ENCODE assay signal across 6 cellular contexts in genomic region chr19:58326501-58326913, GRCh38. TPM values are rescaled to one million over a fixed set of nuclear protein-coding genes. Genes with fewer than 3 reads are reported as not detected.
DNase-seq lines count a peak whose midpoint lies in the region; ATAC-seq, FAIRE-seq and TF ChIP-seq lines count a peak whose summit lies in the region.

No MANE protein-coding gene starts in this region.

- H3K36me3 ChIP-seq in Panc1 (ENCODE audit: control insufficient read depth, insufficient read depth, low read length), result no peaks in the 10 kb centered on the region; the same call in 1 of the 2 replicates
- peaks cover 5 to 8% of the 10 kb centered on the region in 2 experiments for H3K36me3 ChIP-seq in keratinocyte (ENCODE audit: control insufficient read depth in 2 of 2, extremely low read depth in 1 of 2, insufficient read depth in 2 of 2, low read length in 2 of 2)

- H3K4me2 ChIP-seq in A549 (peak overlapping the region; percentile 93), keratinocyte (ENCODE audit: control insufficient read depth, extremely low read depth, insufficient read depth, low read depth, low read length) (peak overlapping the region; percentile 93)

- no peaks in the 10 kb centered on the region for H3K27me3 ChIP-seq in Panc1 (ENCODE audit: control insufficient read depth, insufficient read depth, low read length)
- H3K27me3 ChIP-seq in keratinocyte (ENCODE audit: control insufficient read depth, extremely low read depth, insufficient read depth, low read length), result no peaks in the 10 kb centered on the region

- TF ChIP-seq CTCF in A549 (IDR thresholded peaks at IDR 0.05), result no peak
- TF ChIP-seq CTCF in Panc1 (IDR thresholded peaks at IDR 0.05), result no peak
- no peak for TF ChIP-seq CTCF in keratinocyte (optimal IDR thresholded peaks at IDR 0.05 in 1 of 3, IDR thresholded peaks at IDR 0.05 in 1 of 3, conservative IDR thresholded peaks at IDR 0.05 in 1 of 3; ENCODE audit: extremely low read depth in 1 of 3, insufficient read depth in 2 of 3, low read length in 3 of 3)

- H3K9me1 ChIP-seq in keratinocyte (ENCODE audit: control insufficient read depth, extremely low read depth, insufficient read depth, low read length), result peaks cover 2% of the 10 kb centered on the region

- peak overlapping the region; percentile 69 for H3K4me3 ChIP-seq in A549
- H3K4me3 ChIP-seq in Panc1 (ENCODE audit: low read depth in 2 of 2, low read length in 2 of 2), result peak overlapping the region; percentile 74 to 89
- peak overlapping the region; percentile 82 to 86 (median 83) for H3K4me3 ChIP-seq in keratinocyte (ENCODE audit: control insufficient read depth in 2 of 3, extremely low read depth in 1 of 3, insufficient read depth in 2 of 3, low read depth in 1 of 3, low read length in 3 of 3)

- no peak for FAIRE-seq in A549 (lab: Jason Lieb, UNC)
- no peak for FAIRE-seq in keratinocyte (lab: Jason Lieb, UNC)

- H4K20me1 ChIP-seq in keratinocyte (ENCODE audit: control insufficient read depth, extremely low read depth, insufficient read depth, low read length), result no peaks in the 10 kb centered on the region

- H3K79me2 ChIP-seq in keratinocyte (ENCODE audit: control insufficient read depth, insufficient read depth, low read length), result peaks cover 43% of the 10 kb centered on the region

- POLR2A ChIA-PET in A549 (lab: Yijun Ruan, JAX) (interaction anchor here (0.6 to 1.3 kb wide), 10 partner anchors 9 to 644 kb away, joined by 3 to 41 read pairs (median 6); partner anchors contain the start of genes ERVK3-1, ZBTB45, ZNF274 and ZNF497), Panc1 (lab: Charles Lee) (interaction anchor here (0.6 kb wide), 1 partner anchor 1356 kb away, joined by 5 read pairs; no protein-coding TSS in a partner anchor)

- ATAC-seq in A549 (peak; percentile 59), Panc1 (peak; percentile 50), GM19463 (IDR thresholded peaks at IDR 0.05; ENCODE audit: unreplicated experiment) (no peak), HG03460 (IDR thresholded peaks at IDR 0.05; ENCODE audit: unreplicated experiment) (no peak)

- BruUV-seq in Panc1 (replicated peaks; lab: Mats Ljungman, UMichigan), result no TSS peak

- CTCF ChIA-PET in A549 (lab: Yijun Ruan, JAX) (interaction anchor here (0.6 to 1.6 kb wide), 4 partner anchors 9 to 21 kb away, joined by 3 to 7 read pairs (median 3); partner anchors contain the start of gene ERVK3-1), Panc1 (lab: Charles Lee) (interaction anchor here (0.7 to 1.0 kb wide), 2 partner anchors 156 to 233 kb away, joined by 3 to 6 read pairs; no protein-coding TSS in a partner anchor)

- intact Hi-C loops in Panc1 (cut with micrococcal nuclease; ENCODE audit: unreplicated experiment), result loop anchor here (5.0 kb wide), 1 partner anchor 61 kb away; the partner anchor contains the start of gene RPS5

- TF ChIP-seq POLR2A in A549 (IDR thresholded peaks at IDR 0.05; ENCODE audit: low read length), result no peak

- DNase-seq in A549 (ENCODE audit: low read depth in 1 of 2, low spot score in 1 of 2) (no peak), Panc1 (ENCODE audit: low read depth, low spot score) (no peak), keratinocyte (ENCODE audit: low read depth, low spot score) (no peak), pons (ENCODE audit: low spot score) (no peak)

- no peak for TF ChIP-seq EP300 in A549 (IDR thresholded peaks at IDR 0.05)

- no peak for TF ChIP-seq RAD21 in A549 (conservative IDR thresholded peaks at IDR 0.05 in 1 of 2, IDR thresholded peaks at IDR 0.05 in 1 of 2)

- H3K27ac ChIP-seq in A549, result peak overlapping the region; percentile 88 to 95
- H3K27ac ChIP-seq in Panc1 (ENCODE audit: low read length), result peak overlapping the region; percentile 90
- peak overlapping the region; percentile 85 for H3K27ac ChIP-seq in keratinocyte (ENCODE audit: control insufficient read depth, insufficient read depth, low read length)

- H2AFZ ChIP-seq in keratinocyte (ENCODE audit: control insufficient read depth, low read length), result peak overlapping the region; percentile 100

- dilution Hi-C loops in keratinocyte (cut with MboI; ENCODE audit: extremely low pct_ligation_motif_present, low sequenced_read_pairs), result no loop called here

- H3K4me1 ChIP-seq in A549, result peaks cover 13% of the 10 kb centered on the region; the same call in 2 of the 3 replicates
- H3K4me1 ChIP-seq in Panc1 (ENCODE audit: control insufficient read depth, insufficient read depth, low read length), result peaks cover 23% of the 10 kb centered on the region
- H3K4me1 ChIP-seq in keratinocyte (ENCODE audit: control insufficient read depth, extremely low read depth, insufficient read depth, low read length), result peaks cover 28% of the 10 kb centered on the region

- in situ Hi-C loops in Panc1 (cut with HindIII; ENCODE audit: low pct_unique_long_range_greater_than_20kb, low sequenced_read_pairs), result no loop called here

- peaks cover 15% of the 10 kb centered on the region; the same call in 1 of the 3 replicates for H3K9me3 ChIP-seq in A549
- H3K9me3 ChIP-seq in Panc1 (ENCODE audit: control insufficient read depth, insufficient read depth, low read depth, low read length), result no peaks in the 10 kb centered on the region
- no peaks in the 10 kb centered on the region for H3K9me3 ChIP-seq in keratinocyte (ENCODE audit: control insufficient read depth, low read depth, low read length)

- peak overlapping the region; percentile 94 for H3K9ac ChIP-seq in keratinocyte (ENCODE audit: control insufficient read depth, extremely low read depth, insufficient read depth, low read length)

- 4% methylated on average over 9 of the region's 9 CpGs for WGBS in A549 (ENCODE audit: missing lambda C conversion rate)

RNA-seq across cellular contexts. Expression of gene ZSCAN22, which starts 0.3 kb away (rescaled TPM):
- 4.4 and 5.3 TPM in 2 replicates for polyA plus RNA-seq in A549 (2011; rRNA removed)
- polyA plus RNA-seq in A549 (2012; cell fraction: cytosol; rRNA removed), result 2.1 and 2.5 TPM in 2 replicates
- polyA plus RNA-seq in A549 (2012; cell fraction: nucleus; rRNA removed), result 3.0 and 3.6 TPM in 2 replicates
- 2.0 to 2.2 TPM (median 2.0 TPM) in 3 replicates for polyA plus RNA-seq in A549 (2017; fragmentation: RNase III; extraction: RNeasy Plus Mini Kit Qiagen cat#74134 plus additional on column Dnase treatment)
- polyA minus RNA-seq in A549 (2011; rRNA and poly(A)+ RNA removed), result 12.4 and 12.9 TPM in 2 replicates
- 6.6 TPM for total RNA-seq in Panc1 (2021; ENCODE audit: unreplicated experiment)
- polyA plus RNA-seq in Panc1 (2012; ENCODE audit: insufficient read length), result 3.2 TPM
- polyA plus RNA-seq in keratinocyte, result 2.5 to 3.4 TPM (median 2.8 TPM) in 3 replicates
- 0.54 TPM for polyA plus RNA-seq in keratinocyte (2011; ENCODE audit: low read depth)
- polyA plus RNA-seq in keratinocyte (2011; cell fraction: cytosol; rRNA removed), result 1.5 and 2.0 TPM in 2 replicates
- 4.6 and 4.9 TPM in 2 replicates for polyA plus RNA-seq in keratinocyte (2011; cell fraction: nucleus; rRNA removed)
- 1.6 and 1.8 TPM in 2 replicates for polyA plus RNA-seq in keratinocyte (2012; ENCODE audit: low replicate concordance)
- 4.1 to 7.2 TPM (median 6.2 TPM) in 3 replicates for polyA minus RNA-seq in keratinocyte
- polyA minus RNA-seq in keratinocyte (2011; cell fraction: cytosol; rRNA and poly(A)+ RNA removed), result 2.7 TPM
- 3.1 and 5.0 TPM in 2 replicates for polyA minus RNA-seq in keratinocyte (2011; cell fraction: nucleus; rRNA and poly(A)+ RNA removed)

RNA-seq across cellular contexts. Expression of gene ERVK3-1, which starts 21.3 kb away (rescaled TPM):
- polyA plus RNA-seq in A549 (2011; rRNA removed), result 112 and 142 TPM in 2 replicates
- 68.7 and 76.9 TPM in 2 replicates for polyA plus RNA-seq in A549 (2012; cell fraction: cytosol; rRNA removed)
- 90.0 and 131 TPM in 2 replicates for polyA plus RNA-seq in A549 (2012; cell fraction: nucleus; rRNA removed)
- 104 to 126 TPM (median 109 TPM) in 3 replicates for polyA plus RNA-seq in A549 (2017; fragmentation: RNase III; extraction: RNeasy Plus Mini Kit Qiagen cat#74134 plus additional on column Dnase treatment)
- polyA minus RNA-seq in A549 (2011; rRNA and poly(A)+ RNA removed), result 53.7 and 56.4 TPM in 2 replicates
- 84.0 TPM for total RNA-seq in Panc1 (2021; ENCODE audit: unreplicated experiment)
- polyA plus RNA-seq in Panc1 (2012; ENCODE audit: insufficient read length), result 93.9 TPM
- 42.5 to 48.6 TPM (median 44.8 TPM) in 3 replicates for polyA plus RNA-seq in keratinocyte
- 95.8 TPM for polyA plus RNA-seq in keratinocyte (2011; ENCODE audit: low read depth)
- polyA plus RNA-seq in keratinocyte (2011; cell fraction: cytosol; rRNA removed), result 31.4 and 34.7 TPM in 2 replicates
- 67.3 and 77.7 TPM in 2 replicates for polyA plus RNA-seq in keratinocyte (2011; cell fraction: nucleus; rRNA removed)
- 38.3 and 47.8 TPM in 2 replicates for polyA plus RNA-seq in keratinocyte (2012; ENCODE audit: low replicate concordance)
- polyA minus RNA-seq in keratinocyte, result 16.5 to 24.7 TPM (median 22.6 TPM) in 3 replicates
- 7.3 TPM for polyA minus RNA-seq in keratinocyte (2011; cell fraction: cytosol; rRNA and poly(A)+ RNA removed)
- 14.1 and 17.4 TPM in 2 replicates for polyA minus RNA-seq in keratinocyte (2011; cell fraction: nucleus; rRNA and poly(A)+ RNA removed)

RNA-seq across cellular contexts. Expression of gene A1BG, which starts 26.8 kb away (rescaled TPM):
- polyA plus RNA-seq in A549 (2011; rRNA removed) (1.5 and 2.5 TPM in 2 replicates), A549 (2017; fragmentation: RNase III; extraction: RNeasy Plus Mini Kit Qiagen cat#74134 plus additional on column Dnase treatment) (9.3 to 11.1 TPM (median 9.5 TPM) in 3 replicates), keratinocyte (1.4 to 2.5 TPM (median 1.8 TPM) in 3 replicates)
- polyA plus RNA-seq in A549 (2012; cell fraction: cytosol; rRNA removed), result 10.7 and 15.5 TPM in 2 replicates
- polyA plus RNA-seq in A549 (2012; cell fraction: nucleus; rRNA removed), result 12.5 and 14.9 TPM in 2 replicates
- 0.15 and 1.0 TPM in 2 replicates for polyA minus RNA-seq in A549 (2011; rRNA and poly(A)+ RNA removed)
- total RNA-seq in Panc1 (2021; ENCODE audit: unreplicated experiment), result 47.4 TPM
- polyA plus RNA-seq in Panc1 (2012; ENCODE audit: insufficient read length), result 114 TPM
- polyA plus RNA-seq in keratinocyte (2011; ENCODE audit: low read depth), result not detected
- polyA plus RNA-seq in keratinocyte (2011; cell fraction: cytosol; rRNA removed), result 0.75 and 3.1 TPM in 2 replicates
- 0.46 and 1.2 TPM in 2 replicates for polyA plus RNA-seq in keratinocyte (2011; cell fraction: nucleus; rRNA removed)
- 2.7 and 4.1 TPM in 2 replicates for polyA plus RNA-seq in keratinocyte (2012; ENCODE audit: low replicate concordance)
- polyA minus RNA-seq in keratinocyte, result 0.10 to 0.23 TPM in 2 of 3 replicates, not detected in the other
- not detected for polyA minus RNA-seq in keratinocyte (2011; cell fraction: cytosol; rRNA and poly(A)+ RNA removed)
- not detected in 2 replicates for polyA minus RNA-seq in keratinocyte (2011; cell fraction: nucleus; rRNA and poly(A)+ RNA removed)

RNA-seq across cellular contexts. Expression of gene ZNF497, which starts 36.0 kb away (rescaled TPM):
- polyA plus RNA-seq in A549 (2011; rRNA removed) (1.1 and 1.4 TPM in 2 replicates), A549 (2017; fragmentation: RNase III; extraction: RNeasy Plus Mini Kit Qiagen cat#74134 plus additional on column Dnase treatment) (1.6 to 2.4 TPM (median 2.0 TPM) in 3 replicates), keratinocyte (0.29 to 0.72 TPM (median 0.32 TPM) in 3 replicates)
- 1.2 and 1.9 TPM in 2 replicates for polyA plus RNA-seq in A549 (2012; cell fraction: cytosol; rRNA removed)
- polyA plus RNA-seq in A549 (2012; cell fraction: nucleus; rRNA removed), result 8.8 and 15.6 TPM in 2 replicates
- polyA minus RNA-seq in A549 (2011; rRNA and poly(A)+ RNA removed), result 2.1 and 4.2 TPM in 2 replicates
- 1.9 TPM for total RNA-seq in Panc1 (2021; ENCODE audit: unreplicated experiment)
- 4.0 TPM for polyA plus RNA-seq in Panc1 (2012; ENCODE audit: insufficient read length)
- polyA plus RNA-seq in keratinocyte (2011; ENCODE audit: low read depth), result not detected
- polyA plus RNA-seq in keratinocyte (2011; cell fraction: cytosol; rRNA removed), result 0.13 and 0.23 TPM in 2 replicates
- 0.97 and 1.5 TPM in 2 replicates for polyA plus RNA-seq in keratinocyte (2011; cell fraction: nucleus; rRNA removed)
- polyA plus RNA-seq in keratinocyte (2012; ENCODE audit: low replicate concordance), result 0.44 and 0.68 TPM in 2 replicates
- polyA minus RNA-seq in keratinocyte, result 0.29 to 0.69 TPM (median 0.30 TPM) in 3 replicates
- polyA minus RNA-seq in keratinocyte (2011; cell fraction: cytosol; rRNA and poly(A)+ RNA removed), result not detected
- polyA minus RNA-seq in keratinocyte (2011; cell fraction: nucleus; rRNA and poly(A)+ RNA removed), result 0.84 and 0.93 TPM in 2 replicates

RNA-seq across cellular contexts. Expression of gene ZNF8, which starts 47.8 kb away (rescaled TPM):
- polyA plus RNA-seq in A549 (2011; rRNA removed) (4.0 and 5.6 TPM in 2 replicates), A549 (2017; fragmentation: RNase III; extraction: RNeasy Plus Mini Kit Qiagen cat#74134 plus additional on column Dnase treatment) (2.0 to 2.3 TPM (median 2.3 TPM) in 3 replicates), keratinocyte (2.5 to 2.8 TPM (median 2.7 TPM) in 3 replicates)
- 1.2 and 1.8 TPM in 2 replicates for polyA plus RNA-seq in A549 (2012; cell fraction: cytosol; rRNA removed)
- 4.2 and 6.8 TPM in 2 replicates for polyA plus RNA-seq in A549 (2012; cell fraction: nucleus; rRNA removed)
- 15.5 and 16.9 TPM in 2 replicates for polyA minus RNA-seq in A549 (2011; rRNA and poly(A)+ RNA removed)
- total RNA-seq in Panc1 (2021; ENCODE audit: unreplicated experiment), result 12.6 TPM
- polyA plus RNA-seq in Panc1 (2012; ENCODE audit: insufficient read length), result 1.8 TPM
- polyA plus RNA-seq in keratinocyte (2011; ENCODE audit: low read depth), result 0.46 TPM
- polyA plus RNA-seq in keratinocyte (2011; cell fraction: cytosol; rRNA removed), result 1.6 and 1.9 TPM in 2 replicates
- 9.1 and 10.3 TPM in 2 replicates for polyA plus RNA-seq in keratinocyte (2011; cell fraction: nucleus; rRNA removed)
- polyA plus RNA-seq in keratinocyte (2012; ENCODE audit: low replicate concordance), result 1.9 and 2.2 TPM in 2 replicates
- polyA minus RNA-seq in keratinocyte, result 8.2 to 12.8 TPM (median 9.0 TPM) in 3 replicates
- polyA minus RNA-seq in keratinocyte (2011; cell fraction: cytosol; rRNA and poly(A)+ RNA removed), result 5.4 TPM
- polyA minus RNA-seq in keratinocyte (2011; cell fraction: nucleus; rRNA and poly(A)+ RNA removed), result 8.3 and 16.7 TPM in 2 replicates

Comparison
In these comparisons a context has a peak if more than half of its experiments do, and no peak if none do; other contexts are left out.
1. ATAC-seq: peak in A549 (2 of 2) and Panc1 (single experiment); none in GM19463 (single experiment) and HG03460 (single experiment).
2. Peak in every context shown above with its lines, with median percentiles within 50 percentile points of each other: H3K27ac ChIP-seq and H3K4me3 ChIP-seq.